In genomic region chr13:97321101-97321500, GRCh38 we compare ENCODE assay signal across 1 cellular context.
TF ChIP-seq lines count a peak whose summit lies in the region.

No MANE protein-coding gene starts in this region.

TF ChIP-seq in H1, 55 proteins besides CTCF, POLR2A, EP300 and RAD21 (continued from another document):
- TF ChIP-seq GABPA (IDR thresholded peaks at IDR 0.05; ENCODE audit: borderline replicate concordance, insufficient read depth, low read length) (no peak), BACH1 (IDR thresholded peaks at IDR 0.05; ENCODE audit: low read length) (no peak), HDAC2 (IDR thresholded peaks at IDR 0.05; ENCODE audit: borderline replicate concordance in 1 of 2, low read depth in 2 of 2, low read length in 2 of 2) (no peak), YY1 (IDR thresholded peaks at IDR 0.05; ENCODE audit: low read depth, low read length) (no peak), TAF1 (IDR thresholded peaks at IDR 0.05; ENCODE audit: low read depth, low read length) (no peak)
TF ChIP-seq in H1: peak in this region for 0.
